ENCODE assay signal across 13 cellular contexts in genomic region chr14:31951638-31951964, GRCh38.
"Had no signal": no experiment of that assay in that cellular context is flagged by ENCODE, and none has a peak within 500 bp of the region (broad histone marks: within the 10 kb centered on the region; RNA-seq: fewer than 3 reads in every experiment).

No MANE protein-coding gene starts in this region.

- H3K27me3 ChIP-seq: brain microvascular endothelial cell had no signal

- H3K36me3 ChIP-seq: brain microvascular endothelial cell had no signal

- H3K27ac ChIP-seq: brain microvascular endothelial cell had no signal

- FAIRE-seq: urothelium cell line had no signal

- H3K9me3 Mint-ChIP-seq: naive B cell; stimulated activated naive CD8-positive, alpha-beta T cell treated with anti-CD3 and anti-CD28 coated beads, Interleukin-15, Interleukin-2, amounts not matched to agents 100 ng/mL and 50 ng/mL, for 24 hours had no signal

- H3K36me3 Mint-ChIP-seq: activated naive CD4-positive, alpha-beta T cell treated with anti-CD3 and anti-CD28 coated beads, Interleukin-2, amount 50 U/mL, for 72 hours; naive B cell had no signal

- H3K4me3 Mint-ChIP-seq: naive B cell; stimulated activated naive CD8-positive, alpha-beta T cell treated with anti-CD3 and anti-CD28 coated beads, Interleukin-15, Interleukin-2, amounts not matched to agents 100 ng/mL and 50 ng/mL, for 24 hours had no signal

- H3K27ac Mint-ChIP-seq: activated naive CD4-positive, alpha-beta T cell treated with anti-CD3 and anti-CD28 coated beads, Interleukin-2, amount 50 U/mL, for 72 hours; stimulated activated naive CD8-positive, alpha-beta T cell treated with anti-CD3 and anti-CD28 coated beads, Interleukin-15, Interleukin-2, amounts not matched to agents 100 ng/mL and 50 ng/mL, for 24 hours had no signal

- DNase-seq: activated T-cell treated with anti-CD3 and anti-CD28 coated beads, Interleukin-2, amount 50 U/mL, for 1 hour; amniotic stem cell; brain microvascular endothelial cell; erythroblast; midbrain; naive B cell; occipital lobe; stimulated activated CD4-positive, alpha-beta T cell treated with anti-CD3 and anti-CD28 coated beads, Interleukin-15, amount 100 ng/mL, for 24 hours; stimulated activated CD4-positive, alpha-beta T cell treated with anti-CD3 and anti-CD28 coated beads, Interleukin-4, amount 100 ng/mL, for 24 hours had no signal

- ATAC-seq: activated CD4-positive, CD25-positive, alpha-beta regulatory T cell treated with anti-CD3 and anti-CD28 coated beads, Interleukin-2, amount 50 U/mL, for 24 hours; activated naive CD4-positive, alpha-beta T cell treated with anti-CD3 and anti-CD28 coated beads, Interleukin-2, amount 50 U/mL, for 72 hours had no signal
